Comparison of ENCODE assay signal across 11 cellular contexts in genomic region chr19:40241809-40242384, GRCh38. TPM values are rescaled to one million over a fixed set of nuclear protein-coding genes. Genes with fewer than 3 reads are reported as not detected.
DNase-seq lines count a peak whose midpoint lies in the region; ATAC-seq and TF ChIP-seq lines count a peak whose summit lies in the region.
"Had no signal": no experiment of that assay in that cellular context is flagged by ENCODE, and none has a peak within 500 bp of the region (broad histone marks: within the 10 kb centered on the region; RNA-seq: fewer than 3 reads in every experiment).

No MANE protein-coding gene starts in this region.

- H3K4me3 ChIP-seq in GM23338 (no peak overlapping the region), psoas muscle (no peak overlapping the region), HAP-1 (no peak overlapping the region)

- H3K4me1 ChIP-seq in GM23338 (ENCODE audit: insufficient read depth) (no peaks in the 10 kb centered on the region), psoas muscle (peaks cover 16% of the 10 kb centered on the region), HAP-1 (no peaks in the 10 kb centered on the region)

- no peak for TF ChIP-seq CTCF in GM23338 (conservative IDR thresholded peaks at IDR 0.05; ENCODE audit: low read depth in 2 of 2)
- TF ChIP-seq CTCF in psoas muscle (IDR thresholded peaks at IDR 0.05) = no peak

- H3K9me3 ChIP-seq in psoas muscle = no peaks in the 10 kb centered on the region
- H3K9me3 ChIP-seq in HAP-1 = no peaks in the 10 kb centered on the region

- H3K27ac ChIP-seq in GM23338 (ENCODE audit: low read depth) (no peak overlapping the region), psoas muscle (peak overlapping the region; percentile 23)

- H3K4me3 Mint-ChIP-seq in GM23338 = no peak overlapping the region
- no peak overlapping the region for H3K4me3 Mint-ChIP-seq in activated naive CD8-positive, alpha-beta T cell treated with anti-CD3 and anti-CD28 coated beads, Interleukin-2, amount 50 U/mL, for 24 hours

- H3K27me3 ChIP-seq in GM23338 (ENCODE audit: insufficient read depth) (no peaks in the 10 kb centered on the region), psoas muscle (ENCODE audit: insufficient read depth in 3 of 3, low read length in 2 of 3) (no peaks in the 10 kb centered on the region), HAP-1 (ENCODE audit: low read depth) (no peaks in the 10 kb centered on the region)

- H3K27me3 Mint-ChIP-seq in GM23338 (ENCODE audit: insufficient read depth, low read depth, poor library complexity) = peaks cover 4% of the 10 kb centered on the region
- H3K27me3 Mint-ChIP-seq in activated naive CD8-positive, alpha-beta T cell treated with anti-CD3 and anti-CD28 coated beads, Interleukin-2, amount 50 U/mL, for 24 hours = no peaks in the 10 kb centered on the region

- H3F3A ChIP-seq in GM23338 (replicated peaks; ENCODE audit: low read depth) = no peaks in the 10 kb centered on the region

- DNase-seq in GM23338 (ENCODE audit: low spot score) (no peak), cerebellum (ENCODE audit: low spot score) (peak; percentile 76), hippocampal formation (lab: John Stamatoyannopoulos, UW) (peak; percentile 82 to 93), psoas muscle (peak; percentile 66 to 74), NCI-H1417 (lab: John Stamatoyannopoulos, UW) (no peak), HAP-1 (ENCODE audit: low spot score in 2 of 2) (no peak)
- no peak for DNase-seq in effector CD4-positive, alpha-beta T cell
- no peak for DNase-seq in activated naive CD8-positive, alpha-beta T cell treated with anti-CD3 and anti-CD28 coated beads, Interleukin-2, amount 50 U/mL, for 24 hours
- DNase-seq: KG1, NCI-H2029, SW 1271 had no signal

- no peaks in the 10 kb centered on the region for H3K9me2 ChIP-seq in GM23338 (ENCODE audit: insufficient read depth)

- peak overlapping the region; percentile 68; the same call in 1 of the 2 replicates for H3K27ac Mint-ChIP-seq in GM23338
- H3K27ac Mint-ChIP-seq in activated naive CD8-positive, alpha-beta T cell treated with anti-CD3 and anti-CD28 coated beads, Interleukin-2, amount 50 U/mL, for 24 hours = no peak overlapping the region

- H3K79me2 ChIP-seq in GM23338 (replicated peaks; ENCODE audit: insufficient read depth) = no peaks in the 10 kb centered on the region

- H4K20me1 ChIP-seq in GM23338 (replicated peaks; ENCODE audit: insufficient read depth) = peaks cover 6% of the 10 kb centered on the region; the same call in 1 of the 2 replicates

- WGBS in psoas muscle, 3 donors = 34 to 46% (median 40%) methylated on average over 20 to 21 of the region's 21 CpGs

- no peak overlapping the region for H3K4me2 ChIP-seq in GM23338

- no peak overlapping the region for H2AFZ ChIP-seq in GM23338

- H3K9me3 Mint-ChIP-seq in GM23338 = no peaks in the 10 kb centered on the region
- no peaks in the 10 kb centered on the region for H3K9me3 Mint-ChIP-seq in activated naive CD8-positive, alpha-beta T cell treated with anti-CD3 and anti-CD28 coated beads, Interleukin-2, amount 50 U/mL, for 24 hours

- peaks cover 18% of the 10 kb centered on the region for H3K36me3 Mint-ChIP-seq in GM23338 (ENCODE audit: low read depth)
- peaks cover 12% of the 10 kb centered on the region for H3K36me3 Mint-ChIP-seq in activated naive CD8-positive, alpha-beta T cell treated with anti-CD3 and anti-CD28 coated beads, Interleukin-2, amount 50 U/mL, for 24 hours (ENCODE audit: low read depth)

- ATAC-seq in GM23338 = no peak
- peak; percentile 22 to 46 (median 38) for ATAC-seq in psoas muscle
- no peak for ATAC-seq in activated naive CD8-positive, alpha-beta T cell treated with anti-CD3 and anti-CD28 coated beads, Interleukin-2, amount 50 U/mL, for 24 hours

- peaks cover 7% of the 10 kb centered on the region for H3K4me1 Mint-ChIP-seq in GM23338
- H3K4me1 Mint-ChIP-seq in activated naive CD8-positive, alpha-beta T cell treated with anti-CD3 and anti-CD28 coated beads, Interleukin-2, amount 50 U/mL, for 24 hours = no peaks in the 10 kb centered on the region

- intact Hi-C loops in psoas muscle (cut with DNase I) = no loop called here

- in situ Hi-C loops in HAP-1 (cut with MboI; ENCODE audit: low sequenced_read_pairs) = no loop called here

- H3K36me3 ChIP-seq in GM23338 (ENCODE audit: insufficient read depth) = no peaks in the 10 kb centered on the region; the same call in 1 of the 2 replicates
- peaks cover 0 to 54% of the 10 kb centered on the region in 2 donors for H3K36me3 ChIP-seq in psoas muscle (ENCODE audit: insufficient read depth in 1 of 2, low read depth in 1 of 2)
- H3K36me3 ChIP-seq in HAP-1 (replicated peaks) = peaks cover 24% of the 10 kb centered on the region

TF ChIP-seq in GM23338, 12 proteins besides CTCF, POLR2A, EP300 and RAD21:
- no peak for TF ChIP-seq EZH2 (IDR thresholded peaks at IDR 0.05; ENCODE audit: low read depth, unreplicated experiment)
- no peak for TF ChIP-seq POLR2AphosphoS5 (IDR thresholded peaks at IDR 0.05; ENCODE audit: low read depth)
- TF ChIP-seq CREB1 (CRISPR knock-in tag; IDR thresholded peaks at IDR 0.05; ENCODE audit: low read depth) = no peak
- no peak for TF ChIP-seq STAT1 (IDR thresholded peaks at IDR 0.05; ENCODE audit: unreplicated experiment)

RNA-seq across cellular contexts. Expression of gene CCNP, which starts 15.4 kb away (rescaled TPM):
- total RNA-seq in GM23338 (2014; rRNA removed; shearing (Covaris generic)) = 0.39 and 7.1 TPM in 2 replicates
- polyA plus RNA-seq in GM23338 (2016; fragmentation: Nextera tagmentation; extraction: Ambion mirVana) (2.2 and 3.3 TPM in 2 replicates), psoas muscle (under 1 TPM in 1 of 3 donors, not detected in 2; 0.04 TPM)
- total RNA-seq in cerebellum (0.18 TPM), psoas muscle (not detected)

RNA-seq across cellular contexts. Expression of gene TTC9B, which starts 23.7 kb away (rescaled TPM):
- 0.35 and 0.63 TPM in 2 replicates for total RNA-seq in GM23338 (2014; rRNA removed; shearing (Covaris generic))
- polyA plus RNA-seq in GM23338 (2016; fragmentation: Nextera tagmentation; extraction: Ambion mirVana) = 0.23 and 1.0 TPM in 2 replicates
- total RNA-seq in cerebellum = 15.0 TPM
- not detected for total RNA-seq in psoas muscle
- under 1 TPM in 1 of 3 donors, not detected in 2; 0.06 TPM for polyA plus RNA-seq in psoas muscle

RNA-seq across cellular contexts. Expression of gene AKT2, which starts 43.2 kb away (rescaled TPM):
- 105 and 123 TPM in 2 replicates for total RNA-seq in GM23338 (2014; rRNA removed; shearing (Covaris generic))
- 16.6 and 17.6 TPM in 2 replicates for polyA plus RNA-seq in GM23338 (2016; fragmentation: Nextera tagmentation; extraction: Ambion mirVana)
- total RNA-seq in cerebellum = 90.2 TPM
- total RNA-seq in psoas muscle = 100 to 1,000 TPM; 135 to 194 (median 173) TPM
- polyA plus RNA-seq in psoas muscle = 100 to 1,000 TPM in 1 of 3 donors, 10 to 100 TPM in 2; 81.8 to 139 (median 98.0) TPM

RNA-seq across cellular contexts. Expression of gene MAP3K10, which starts 50.7 kb away (rescaled TPM):
- total RNA-seq in GM23338 (2014; rRNA removed; shearing (Covaris generic)) = 13.7 and 14.5 TPM in 2 replicates
- polyA plus RNA-seq in GM23338 (2016; fragmentation: Nextera tagmentation; extraction: Ambion mirVana) (5.4 and 5.9 TPM in 2 replicates), psoas muscle (10 to 100 TPM; 10.7 to 35.1 (median 16.0) TPM)
- total RNA-seq in cerebellum (17.7 TPM), psoas muscle (10 to 100 TPM; 18.6 to 22.2 (median 19.5) TPM)

Comparison
In these comparisons a context has a peak if more than half of its experiments do, and no peak if none do; other contexts are left out.
1. ATAC-seq: peak in psoas muscle (4 of 4); none in GM23338 (single experiment) and activated naive CD8-positive, alpha-beta T cell treated with anti-CD3 and anti-CD28 coated beads, Interleukin-2, amount 50 U/mL, for 24 hours (single experiment).
2. DNase-seq: peak in cerebellum (single experiment), hippocampal formation (2 of 2) and psoas muscle (2 of 2); none in GM23338 (single experiment), NCI-H1417 (0 of 3), effector CD4-positive, alpha-beta T cell (single experiment), activated naive CD8-positive, alpha-beta T cell treated with anti-CD3 and anti-CD28 coated beads, Interleukin-2, amount 50 U/mL, for 24 hours (single experiment) and HAP-1 (0 of 2).